Comparison of ENCODE assay signal across 9 cellular contexts in genomic region chr4:38728651-38729141, GRCh38. TPM values are rescaled to one million over a fixed set of nuclear protein-coding genes. Genes with fewer than 3 reads are reported as not detected.
DNase-seq lines count a peak whose midpoint lies in the region; ATAC-seq and TF ChIP-seq lines count a peak whose summit lies in the region.
"Had no signal": no experiment of that assay in that cellular context is flagged by ENCODE, and none has a peak within 500 bp of the region (broad histone marks: within the 10 kb centered on the region; RNA-seq: fewer than 3 reads in every experiment).

No MANE protein-coding gene starts in this region.

- no peak overlapping the region for H3K4me3 Mint-ChIP-seq in stimulated activated memory B cell treated with anti-CD40 and anti-IgM and Interleukin-4, amounts not matched to agents 10 μg/mL and 1 μg/mL and 100 μg/mL, for 72 hours
- no peak overlapping the region for H3K4me3 Mint-ChIP-seq in naive thymus-derived CD8-positive, alpha-beta T cell
- H3K4me3 Mint-ChIP-seq: memory B cell had no signal

- no peak for ATAC-seq in stimulated activated memory B cell treated with anti-CD40 and anti-IgM and Interleukin-4, amounts not matched to agents 10 μg/mL and 1 μg/mL and 100 μg/mL, for 72 hours
- no peak for ATAC-seq in GM19035 (IDR thresholded peaks at IDR 0.05; ENCODE audit: unreplicated experiment)
- ATAC-seq in naive thymus-derived CD8-positive, alpha-beta T cell = no peak

- no peak for TF ChIP-seq POLR2A in erythroblast (IDR thresholded peaks at IDR 0.05; ENCODE audit: low read length)

- peak overlapping the region; percentile 97 for H3K27ac Mint-ChIP-seq in stimulated activated memory B cell treated with anti-CD40 and anti-IgM and Interleukin-4, amounts not matched to agents 10 μg/mL and 1 μg/mL and 100 μg/mL, for 72 hours
- peak overlapping the region in 2 of 10 donors; percentile 45 to 47 for H3K27ac Mint-ChIP-seq in naive thymus-derived CD8-positive, alpha-beta T cell
- H3K27ac Mint-ChIP-seq: memory B cell had no signal

- peaks cover 35% of the 10 kb centered on the region for H3K4me1 Mint-ChIP-seq in stimulated activated memory B cell treated with anti-CD40 and anti-IgM and Interleukin-4, amounts not matched to agents 10 μg/mL and 1 μg/mL and 100 μg/mL, for 72 hours
- H3K4me1 Mint-ChIP-seq in naive thymus-derived CD8-positive, alpha-beta T cell = peaks cover 10 to 25% (median 15%) of the 10 kb centered on the region in 4 donors

- peaks cover 6% of the 10 kb centered on the region for H3K36me3 Mint-ChIP-seq in stimulated activated memory B cell treated with anti-CD40 and anti-IgM and Interleukin-4, amounts not matched to agents 10 μg/mL and 1 μg/mL and 100 μg/mL, for 72 hours
- H3K36me3 Mint-ChIP-seq in naive thymus-derived CD8-positive, alpha-beta T cell = no peaks in the 10 kb centered on the region

- no peaks in the 10 kb centered on the region for H3K27me3 Mint-ChIP-seq in stimulated activated memory B cell treated with anti-CD40 and anti-IgM and Interleukin-4, amounts not matched to agents 10 μg/mL and 1 μg/mL and 100 μg/mL, for 72 hours
- H3K27me3 Mint-ChIP-seq in naive thymus-derived CD8-positive, alpha-beta T cell = no peaks in the 10 kb centered on the region
- H3K27me3 Mint-ChIP-seq: memory B cell had no signal

- DNase-seq in NCI-H2081 (lab: John Stamatoyannopoulos, UW) = peak; percentile 53 to 58
- no peak for DNase-seq in NCI-H2081 treated with DMSO at 0.1 percent for 48 hours (lab: John Stamatoyannopoulos, UW)
- peak; percentile 82 for DNase-seq in NCI-H69 (lab: John Stamatoyannopoulos, UW)
- DNase-seq in erythroblast (lab: John Stamatoyannopoulos, UW) = peak; percentile 45 to 49
- no peak for DNase-seq in naive thymus-derived CD8-positive, alpha-beta T cell
- no peak for DNase-seq in head of caudate nucleus

- peaks cover 9% of the 10 kb centered on the region for H3K9me3 Mint-ChIP-seq in stimulated activated memory B cell treated with anti-CD40 and anti-IgM and Interleukin-4, amounts not matched to agents 10 μg/mL and 1 μg/mL and 100 μg/mL, for 72 hours
- H3K9me3 Mint-ChIP-seq in naive thymus-derived CD8-positive, alpha-beta T cell = peaks cover 0 to 7% (median 0%) of the 10 kb centered on the region in 9 donors

- intact Hi-C loops in head of caudate nucleus (cut with DNase I) = no loop called here

- POLR2A ChIA-PET in naive thymus-derived CD8-positive, alpha-beta T cell (lab: Charles Lee) = interaction anchor here (0.7 kb wide), 1 partner anchor 261 kb away, joined by 7 read pairs; no protein-coding TSS in a partner anchor

RNA-seq across cellular contexts. Expression of gene TLR10, which starts 54.1 kb away (rescaled TPM):
- total RNA-seq in naive thymus-derived CD8-positive, alpha-beta T cell = 1 to 10 TPM; 2.0 to 2.7 TPM
- polyA plus RNA-seq in naive thymus-derived CD8-positive, alpha-beta T cell = under 1 TPM in 2 of 3 donors, not detected in 1; 0.30 to 0.44 TPM

Comparison
In these comparisons a context has a peak if more than half of its experiments do, and no peak if none do; other contexts are left out.
1. DNase-seq: peak in NCI-H2081 (2 of 2), NCI-H69 (single experiment) and erythroblast (2 of 2); none in NCI-H2081 treated with DMSO at 0.1 percent for 48 hours (single experiment), naive thymus-derived CD8-positive, alpha-beta T cell (0 of 10) and head of caudate nucleus (0 of 42).